In genomic region chr6:26568601-26569432, GRCh38 we compare ENCODE assay signal across 1 cellular context.
TF ChIP-seq lines count a peak whose summit lies in the region.

No MANE protein-coding gene starts in this region.

TF ChIP-seq in K562, 482 proteins besides CTCF, POLR2A, EP300 and RAD21 (continued from another document and continues in another):
- TF ChIP-seq MGA (IDR thresholded peaks at IDR 0.05): peak; percentile 15; the same call in 1 of the 2 replicates
- no peak for TF ChIP-seq RBM34 (IDR thresholded peaks at IDR 0.05; ENCODE audit: borderline replicate concordance, insufficient read depth, low read length)
- no peak for TF ChIP-seq SNIP1 (IDR thresholded peaks at IDR 0.05; ENCODE audit: low read depth)
- no peak for TF ChIP-seq CAMTA2 (CRISPR knock-in tag; conservative IDR thresholded peaks at IDR 0.05)
- TF ChIP-seq CHAMP1 (IDR thresholded peaks at IDR 0.05): peak; percentile 92
- TF ChIP-seq ZNF589 (CRISPR knock-in tag; IDR thresholded peaks at IDR 0.05; ENCODE audit: low read depth): no peak
- TF ChIP-seq ID3 (CRISPR knock-in tag; IDR thresholded peaks at IDR 0.05): no peak
- 0 out of 2 replicates have a peak, but pooled peaks have one; percentile 16 for TF ChIP-seq ID3 (tag; IDR thresholded peaks at IDR 0.05)
- no peak for TF ChIP-seq ELK3 (CRISPR knock-in tag; IDR thresholded peaks at IDR 0.05)
- peak; percentile 87; the same call in 1 of the 2 replicates for TF ChIP-seq FOXP1 (CRISPR knock-in tag; IDR thresholded peaks at IDR 0.05)
- no peak for TF ChIP-seq ZNF717 (CRISPR knock-in tag; IDR thresholded peaks at IDR 0.05)
- TF ChIP-seq CCAR2 (IDR thresholded peaks at IDR 0.05; ENCODE audit: low read depth, low read length): no peak
- no peak for TF ChIP-seq ZBTB33 (CRISPR knock-in tag; IDR thresholded peaks at IDR 0.05)
- TF ChIP-seq DPF2 (IDR thresholded peaks at IDR 0.05): peak; percentile 49; the same call in 1 of the 2 replicates
- TF ChIP-seq NCOA6 (IDR thresholded peaks at IDR 0.05): no peak
- no peak for TF ChIP-seq ZNF778 (CRISPR knock-in tag; IDR thresholded peaks at IDR 0.05)
- TF ChIP-seq NCOA1 (IDR thresholded peaks at IDR 0.05; ENCODE audit: low read depth): 0 out of 2 replicates have a peak, but pooled peaks have one; percentile 1
- TF ChIP-seq LCOR (CRISPR knock-in tag; IDR thresholded peaks at IDR 0.05): peak; percentile 52; the same call in 1 of the 2 replicates
- no peak for TF ChIP-seq ZNF324 (CRISPR knock-in tag; IDR thresholded peaks at IDR 0.05)
- TF ChIP-seq ZNF586 (CRISPR knock-in tag; conservative IDR thresholded peaks at IDR 0.05): no peak
- peak in 1 of 2 experiments; percentile 71 for TF ChIP-seq E2F6 (IDR thresholded peaks at IDR 0.05; ENCODE audit: borderline replicate concordance in 1 of 2, extremely low read depth in 1 of 2, insufficient read depth in 1 of 2, insufficient read length in 1 of 2, low read depth in 1 of 2, low read length in 1 of 2, poor library complexity in 1 of 2, severe bottlenecking in 1 of 2)
- no peak for TF ChIP-seq ZSCAN32 (CRISPR knock-in tag; IDR thresholded peaks at IDR 0.05)
- TF ChIP-seq ZNF23 (CRISPR knock-in tag; IDR thresholded peaks at IDR 0.05): no peak
- no peak for TF ChIP-seq HDAC2 (IDR thresholded peaks at IDR 0.05)
- TF ChIP-seq IFI16 (CRISPR knock-in tag; IDR thresholded peaks at IDR 0.05): no peak
- TF ChIP-seq THRAP3 (IDR thresholded peaks at IDR 0.05; ENCODE audit: borderline replicate concordance): no peak; the same call in 1 of the 2 replicates
- no peak for TF ChIP-seq KDM4B (IDR thresholded peaks at IDR 0.05; ENCODE audit: borderline replicate concordance in 2 of 2, low read depth in 1 of 2)
- no peak for TF ChIP-seq SRSF3 (IDR thresholded peaks at IDR 0.05; ENCODE audit: insufficient read depth, low read length)
- no peak for TF ChIP-seq DDX20 (tag; IDR thresholded peaks at IDR 0.05; ENCODE audit: low read depth)
- TF ChIP-seq PYGO2 (tag; IDR thresholded peaks at IDR 0.05): no peak
- no peak for TF ChIP-seq KLF6 (CRISPR knock-in tag; IDR thresholded peaks at IDR 0.05; ENCODE audit: borderline replicate concordance)
- TF ChIP-seq ZNF217 (CRISPR knock-in tag; IDR thresholded peaks at IDR 0.05): no peak
- TF ChIP-seq ZNF592 (IDR thresholded peaks at IDR 0.05): peak; percentile 86
- no peak for TF ChIP-seq MYBL2 (IDR thresholded peaks at IDR 0.05; ENCODE audit: low read depth)
- no peak for TF ChIP-seq MYBL2 (CRISPR knock-in tag; IDR thresholded peaks at IDR 0.05; ENCODE audit: borderline replicate concordance)
- TF ChIP-seq SRSF1 (IDR thresholded peaks at IDR 0.05; ENCODE audit: low read depth, low read length): no peak
